Comparison of ENCODE assay signal across 17 cellular contexts in genomic region chr12:124374567-124374966, GRCh38.
DNase-seq lines count a peak whose midpoint lies in the region; ATAC-seq and TF ChIP-seq lines count a peak whose summit lies in the region.
"Had no signal": no experiment of that assay in that cellular context is flagged by ENCODE, and none has a peak within 500 bp of the region (broad histone marks: within the 10 kb centered on the region; RNA-seq: fewer than 3 reads in every experiment).

No MANE protein-coding gene starts in this region.

- ATAC-seq in HG02759 (IDR thresholded peaks at IDR 0.05; ENCODE audit: unreplicated experiment) (no peak), body of pancreas (no peak)
- ATAC-seq: GM23338, Right ventricle myocardium inferior had no signal

- WGBS in liver = 28% methylated on average over 5 of the region's 5 CpGs
- WGBS in body of pancreas, 2 donors = 71 to 100% methylated on average over 2 to 5 of the region's 5 CpGs

- H3K9me3 Mint-ChIP-seq in progenitor cell of endocrine pancreas (ENCODE audit: low read depth) = no peaks in the 10 kb centered on the region
- H3K9me3 Mint-ChIP-seq: GM23338, IgD-negative memory B cell had no signal

- CTCF ChIA-PET in RWPE1 (lab: Yijun Ruan, JAX) = no interaction called here

- no peaks in the 10 kb centered on the region for H3K4me1 Mint-ChIP-seq in progenitor cell of endocrine pancreas (ENCODE audit: low read depth)
- H3K4me1 Mint-ChIP-seq: GM23338, IgD-negative memory B cell had no signal

- H3K4me3 ChIP-seq in liver (ENCODE audit: low read depth in 1 of 3, low read length in 3 of 3) (no peak overlapping the region), body of pancreas (no peak overlapping the region)
- H3K4me3 ChIP-seq: GM23338, HAP-1 had no signal

- intact Hi-C loops in body of pancreas (cut with DNase I) = loop anchor here (10.0 kb wide), 1 partner anchor 120 kb away; no protein-coding TSS in a partner anchor

- DNase-seq in RWPE1 (ENCODE audit: low spot score) (no peak), progenitor cell of endocrine pancreas (ENCODE audit: low spot score, unreplicated experiment) (no peak), body of pancreas (no peak)
- DNase-seq in activated CD4-positive, alpha-beta T cell treated with anti-CD3 and anti-CD28 coated beads for 48 hours = no peak
- DNase-seq in stimulated activated CD8-positive, alpha-beta memory T cell treated with anti-CD3 and anti-CD28 coated beads, Interleukin-4, amount 100 ng/mL, for 48 hours = no peak
- DNase-seq: BE2C, NCI-H1105 treated with DMSO at 0.1 percent for 48 hours, NCI-H2081, NCI-H2171 treated with DMSO at 0.1 percent for 48 hours, NCI-H524 treated with DMSO at 0.1 percent for 48 hours had no signal

- H3K36me3 ChIP-seq in liver (ENCODE audit: control insufficient read depth in 4 of 4, insufficient read depth in 3 of 4, low read depth in 1 of 4, low read length in 3 of 4) (peaks cover 0 to 23% (median 11%) of the 10 kb centered on the region in 4 donors), body of pancreas (replicated peaks in 1 of 2; ENCODE audit: insufficient read depth in 1 of 2, low read depth in 2 of 2) (peaks cover 9 to 15% of the 10 kb centered on the region in 2 donors)

- H3K27ac Mint-ChIP-seq in progenitor cell of endocrine pancreas = peak overlapping the region; percentile 69
- H3K27ac Mint-ChIP-seq: GM23338 had no signal

- TF ChIP-seq CTCF in 22Rv1 (IDR thresholded peaks at IDR 0.05) (no peak), RWPE1 (conservative IDR thresholded peaks at IDR 0.05; ENCODE audit: low read depth) (no peak), liver (IDR thresholded peaks at IDR 0.05; ENCODE audit: low read depth, low read length, missing input control) (no peak), progenitor cell of endocrine pancreas (IDR thresholded peaks at IDR 0.05; ENCODE audit: unreplicated experiment) (no peak), body of pancreas (IDR thresholded peaks at IDR 0.05) (no peak)

- no peak for TF ChIP-seq POLR2A in body of pancreas (IDR thresholded peaks at IDR 0.05)

- H3K4me1 ChIP-seq in liver (ENCODE audit: control insufficient read depth in 4 of 4, insufficient read depth in 4 of 4, low read length in 3 of 4) = peaks cover 26 to 51% (median 45%) of the 10 kb centered on the region in 4 donors
- peaks cover 27% of the 10 kb centered on the region for H3K4me1 ChIP-seq in body of pancreas
- H3K4me1 ChIP-seq: HAP-1 had no signal

- POLR2A ChIA-PET in RWPE1 (lab: Yijun Ruan, JAX; ENCODE audit: low non-redundant PET) = no interaction called here

- no peak overlapping the region for H3K9ac ChIP-seq in liver (ENCODE audit: low read depth in 1 of 2, low read length in 2 of 2)

- H3K36me3 Mint-ChIP-seq in progenitor cell of endocrine pancreas (ENCODE audit: insufficient read depth) = peaks cover 3% of the 10 kb centered on the region
- H3K36me3 Mint-ChIP-seq: IgD-negative memory B cell had no signal

- H3K9me3 ChIP-seq in liver (ENCODE audit: control insufficient read depth in 4 of 4, low read length in 3 of 4) (no peaks in the 10 kb centered on the region), body of pancreas (no peaks in the 10 kb centered on the region)
- H3K9me3 ChIP-seq: BE2C, HAP-1 had no signal

- H3K27me3 ChIP-seq in liver (ENCODE audit: control insufficient read depth in 4 of 4, insufficient read depth in 4 of 4, low read length in 3 of 4) (no peaks in the 10 kb centered on the region), body of pancreas (no peaks in the 10 kb centered on the region)
- H3K27me3 ChIP-seq: BE2C had no signal

- H3K27ac ChIP-seq in 22Rv1 (0 out of 2 replicates have a peak overlapping the region, but pooled peaks have one; percentile 4), RWPE1 (peak overlapping the region; percentile 47), liver (ENCODE audit: low read depth in 1 of 2, low read length in 2 of 2) (no peak overlapping the region), body of pancreas (peak overlapping the region in 2 of 4 donors; percentile 8 to 36)

- no peak overlapping the region for H3K4me3 Mint-ChIP-seq in progenitor cell of endocrine pancreas (ENCODE audit: low read depth)
- H3K4me3 Mint-ChIP-seq: GM23338, IgD-negative memory B cell had no signal

- TF ChIP-seq RAD21 in liver (IDR thresholded peaks at IDR 0.05) = peak; percentile 53 to 68

- H3K27me3 Mint-ChIP-seq in progenitor cell of endocrine pancreas = no peaks in the 10 kb centered on the region
- H3K27me3 Mint-ChIP-seq: IgD-negative memory B cell had no signal

TF ChIP-seq in liver, 16 proteins besides CTCF, POLR2A, EP300 and RAD21:
- TF ChIP-seq GABPA (IDR thresholded peaks at IDR 0.05 in 1 of 2, conservative IDR thresholded peaks at IDR 0.05 in 1 of 2) = no peak
- TF ChIP-seq HNF4A (conservative IDR thresholded peaks at IDR 0.05) = peak; percentile 92 to 95
- TF ChIP-seq, protein P1, sequence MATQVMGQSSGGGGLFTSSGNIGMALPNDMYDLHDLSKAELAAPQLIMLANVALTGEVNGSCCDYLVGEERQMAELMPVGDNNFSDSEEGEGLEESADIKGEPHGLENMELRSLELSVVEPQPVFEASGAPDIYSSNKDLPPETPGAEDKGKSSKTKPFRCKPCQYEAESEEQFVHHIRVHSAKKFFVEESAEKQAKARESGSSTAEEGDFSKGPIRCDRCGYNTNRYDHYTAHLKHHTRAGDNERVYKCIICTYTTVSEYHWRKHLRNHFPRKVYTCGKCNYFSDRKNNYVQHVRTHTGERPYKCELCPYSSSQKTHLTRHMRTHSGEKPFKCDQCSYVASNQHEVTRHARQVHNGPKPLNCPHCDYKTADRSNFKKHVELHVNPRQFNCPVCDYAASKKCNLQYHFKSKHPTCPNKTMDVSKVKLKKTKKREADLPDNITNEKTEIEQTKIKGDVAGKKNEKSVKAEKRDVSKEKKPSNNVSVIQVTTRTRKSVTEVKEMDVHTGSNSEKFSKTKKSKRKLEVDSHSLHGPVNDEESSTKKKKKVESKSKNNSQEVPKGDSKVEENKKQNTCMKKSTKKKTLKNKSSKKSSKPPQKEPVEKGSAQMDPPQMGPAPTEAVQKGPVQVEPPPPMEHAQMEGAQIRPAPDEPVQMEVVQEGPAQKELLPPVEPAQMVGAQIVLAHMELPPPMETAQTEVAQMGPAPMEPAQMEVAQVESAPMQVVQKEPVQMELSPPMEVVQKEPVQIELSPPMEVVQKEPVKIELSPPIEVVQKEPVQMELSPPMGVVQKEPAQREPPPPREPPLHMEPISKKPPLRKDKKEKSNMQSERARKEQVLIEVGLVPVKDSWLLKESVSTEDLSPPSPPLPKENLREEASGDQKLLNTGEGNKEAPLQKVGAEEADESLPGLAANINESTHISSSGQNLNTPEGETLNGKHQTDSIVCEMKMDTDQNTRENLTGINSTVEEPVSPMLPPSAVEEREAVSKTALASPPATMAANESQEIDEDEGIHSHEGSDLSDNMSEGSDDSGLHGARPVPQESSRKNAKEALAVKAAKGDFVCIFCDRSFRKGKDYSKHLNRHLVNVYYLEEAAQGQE (IDR thresholded peaks at IDR 0.05) = no peak
- TF ChIP-seq EGR1 (IDR thresholded peaks at IDR 0.05; ENCODE audit: low read depth in 2 of 2) = peak in 1 of 2 donors; percentile 41
- TF ChIP-seq, protein P2, sequence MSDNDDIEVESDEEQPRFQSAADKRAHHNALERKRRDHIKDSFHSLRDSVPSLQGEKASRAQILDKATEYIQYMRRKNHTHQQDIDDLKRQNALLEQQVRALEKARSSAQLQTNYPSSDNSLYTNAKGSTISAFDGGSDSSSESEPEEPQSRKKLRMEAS (IDR thresholded peaks at IDR 0.05) = peak; percentile 86
- peak; percentile 100 for TF ChIP-seq RXRA (IDR thresholded peaks at IDR 0.05)
- TF ChIP-seq TAF1 (conservative IDR thresholded peaks at IDR 0.05) = no peak
- TF ChIP-seq SP1 (IDR thresholded peaks at IDR 0.05) = peak; percentile 91
- peak; percentile 43 for TF ChIP-seq YY1 (IDR thresholded peaks at IDR 0.05)
- TF ChIP-seq, protein P3, sequence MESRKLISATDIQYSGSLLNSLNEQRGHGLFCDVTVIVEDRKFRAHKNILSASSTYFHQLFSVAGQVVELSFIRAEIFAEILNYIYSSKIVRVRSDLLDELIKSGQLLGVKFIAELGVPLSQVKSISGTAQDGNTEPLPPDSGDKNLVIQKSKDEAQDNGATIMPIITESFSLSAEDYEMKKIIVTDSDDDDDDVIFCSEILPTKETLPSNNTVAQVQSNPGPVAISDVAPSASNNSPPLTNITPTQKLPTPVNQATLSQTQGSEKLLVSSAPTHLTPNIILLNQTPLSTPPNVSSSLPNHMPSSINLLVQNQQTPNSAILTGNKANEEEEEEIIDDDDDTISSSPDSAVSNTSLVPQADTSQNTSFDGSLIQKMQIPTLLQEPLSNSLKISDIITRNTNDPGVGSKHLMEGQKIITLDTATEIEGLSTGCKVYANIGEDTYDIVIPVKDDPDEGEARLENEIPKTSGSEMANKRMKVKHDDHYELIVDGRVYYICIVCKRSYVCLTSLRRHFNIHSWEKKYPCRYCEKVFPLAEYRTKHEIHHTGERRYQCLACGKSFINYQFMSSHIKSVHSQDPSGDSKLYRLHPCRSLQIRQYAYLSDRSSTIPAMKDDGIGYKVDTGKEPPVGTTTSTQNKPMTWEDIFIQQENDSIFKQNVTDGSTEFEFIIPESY (IDR thresholded peaks at IDR 0.05) = no peak
- peak; percentile 30 for TF ChIP-seq FOXA1 (IDR thresholded peaks at IDR 0.05)
- no peak for TF ChIP-seq FOXA2 (IDR thresholded peaks at IDR 0.05)
- peak in 1 of 2 donors; percentile 71 for TF ChIP-seq JUND (IDR thresholded peaks at IDR 0.05)
- peak; percentile 64 for TF ChIP-seq NR2F2 (IDR thresholded peaks at IDR 0.05)
- TF ChIP-seq ATF3 (IDR thresholded peaks at IDR 0.05) = no peak
- peak; percentile 51 for TF ChIP-seq HNF4G (IDR thresholded peaks at IDR 0.05)
TF ChIP-seq in liver: peak in this region for 10.

Comparison
In these comparisons a context has a peak if more than half of its experiments do, and no peak if none do; other contexts are left out.
1. H3K27ac ChIP-seq: peak in 22Rv1 (single experiment) and RWPE1 (single experiment); none in liver (0 of 2).